ENCODE assay signal across 1 cellular context in the genomic region with DNA sequence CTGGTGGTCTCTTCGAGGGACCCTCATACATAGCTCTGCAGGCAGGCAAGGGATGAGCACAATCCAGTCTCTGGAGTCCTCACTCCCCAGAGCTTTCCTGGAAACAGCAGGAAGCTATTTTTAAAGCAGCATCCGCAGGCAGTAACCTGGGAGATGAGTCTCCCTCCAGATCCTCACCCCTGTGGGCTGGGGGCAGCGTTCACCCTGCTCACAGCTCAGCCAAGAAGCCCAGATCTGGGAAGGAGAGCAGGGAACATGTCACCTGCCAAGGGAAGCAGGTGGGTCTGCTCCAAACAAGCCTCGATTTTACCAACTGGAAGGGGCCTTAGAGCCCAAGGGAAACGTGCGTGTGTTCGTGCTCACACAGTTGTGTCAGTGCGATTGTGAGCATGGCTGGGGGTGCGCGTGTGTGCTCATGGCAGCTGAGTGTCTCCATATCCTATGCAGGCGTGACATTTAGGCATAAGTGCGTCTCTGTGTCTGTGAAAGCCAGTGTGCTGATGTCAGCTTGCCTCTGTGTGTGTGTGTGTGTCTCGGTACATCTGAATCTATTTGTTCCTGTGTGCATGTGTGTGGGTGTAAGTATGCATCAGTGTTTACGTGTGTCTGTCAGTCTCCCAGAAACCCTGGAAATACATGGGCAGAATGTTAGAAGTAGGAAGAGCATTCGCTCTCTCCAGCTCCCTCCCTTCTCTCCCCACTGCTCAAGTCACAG.
TF ChIP-seq lines count a peak whose summit lies in the region.

No MANE protein-coding gene starts in this region.

TF ChIP-seq in GM23338, 12 proteins besides CTCF, POLR2A, EP300 and RAD21 (continued from another document):
- TF ChIP-seq, protein P1, sequence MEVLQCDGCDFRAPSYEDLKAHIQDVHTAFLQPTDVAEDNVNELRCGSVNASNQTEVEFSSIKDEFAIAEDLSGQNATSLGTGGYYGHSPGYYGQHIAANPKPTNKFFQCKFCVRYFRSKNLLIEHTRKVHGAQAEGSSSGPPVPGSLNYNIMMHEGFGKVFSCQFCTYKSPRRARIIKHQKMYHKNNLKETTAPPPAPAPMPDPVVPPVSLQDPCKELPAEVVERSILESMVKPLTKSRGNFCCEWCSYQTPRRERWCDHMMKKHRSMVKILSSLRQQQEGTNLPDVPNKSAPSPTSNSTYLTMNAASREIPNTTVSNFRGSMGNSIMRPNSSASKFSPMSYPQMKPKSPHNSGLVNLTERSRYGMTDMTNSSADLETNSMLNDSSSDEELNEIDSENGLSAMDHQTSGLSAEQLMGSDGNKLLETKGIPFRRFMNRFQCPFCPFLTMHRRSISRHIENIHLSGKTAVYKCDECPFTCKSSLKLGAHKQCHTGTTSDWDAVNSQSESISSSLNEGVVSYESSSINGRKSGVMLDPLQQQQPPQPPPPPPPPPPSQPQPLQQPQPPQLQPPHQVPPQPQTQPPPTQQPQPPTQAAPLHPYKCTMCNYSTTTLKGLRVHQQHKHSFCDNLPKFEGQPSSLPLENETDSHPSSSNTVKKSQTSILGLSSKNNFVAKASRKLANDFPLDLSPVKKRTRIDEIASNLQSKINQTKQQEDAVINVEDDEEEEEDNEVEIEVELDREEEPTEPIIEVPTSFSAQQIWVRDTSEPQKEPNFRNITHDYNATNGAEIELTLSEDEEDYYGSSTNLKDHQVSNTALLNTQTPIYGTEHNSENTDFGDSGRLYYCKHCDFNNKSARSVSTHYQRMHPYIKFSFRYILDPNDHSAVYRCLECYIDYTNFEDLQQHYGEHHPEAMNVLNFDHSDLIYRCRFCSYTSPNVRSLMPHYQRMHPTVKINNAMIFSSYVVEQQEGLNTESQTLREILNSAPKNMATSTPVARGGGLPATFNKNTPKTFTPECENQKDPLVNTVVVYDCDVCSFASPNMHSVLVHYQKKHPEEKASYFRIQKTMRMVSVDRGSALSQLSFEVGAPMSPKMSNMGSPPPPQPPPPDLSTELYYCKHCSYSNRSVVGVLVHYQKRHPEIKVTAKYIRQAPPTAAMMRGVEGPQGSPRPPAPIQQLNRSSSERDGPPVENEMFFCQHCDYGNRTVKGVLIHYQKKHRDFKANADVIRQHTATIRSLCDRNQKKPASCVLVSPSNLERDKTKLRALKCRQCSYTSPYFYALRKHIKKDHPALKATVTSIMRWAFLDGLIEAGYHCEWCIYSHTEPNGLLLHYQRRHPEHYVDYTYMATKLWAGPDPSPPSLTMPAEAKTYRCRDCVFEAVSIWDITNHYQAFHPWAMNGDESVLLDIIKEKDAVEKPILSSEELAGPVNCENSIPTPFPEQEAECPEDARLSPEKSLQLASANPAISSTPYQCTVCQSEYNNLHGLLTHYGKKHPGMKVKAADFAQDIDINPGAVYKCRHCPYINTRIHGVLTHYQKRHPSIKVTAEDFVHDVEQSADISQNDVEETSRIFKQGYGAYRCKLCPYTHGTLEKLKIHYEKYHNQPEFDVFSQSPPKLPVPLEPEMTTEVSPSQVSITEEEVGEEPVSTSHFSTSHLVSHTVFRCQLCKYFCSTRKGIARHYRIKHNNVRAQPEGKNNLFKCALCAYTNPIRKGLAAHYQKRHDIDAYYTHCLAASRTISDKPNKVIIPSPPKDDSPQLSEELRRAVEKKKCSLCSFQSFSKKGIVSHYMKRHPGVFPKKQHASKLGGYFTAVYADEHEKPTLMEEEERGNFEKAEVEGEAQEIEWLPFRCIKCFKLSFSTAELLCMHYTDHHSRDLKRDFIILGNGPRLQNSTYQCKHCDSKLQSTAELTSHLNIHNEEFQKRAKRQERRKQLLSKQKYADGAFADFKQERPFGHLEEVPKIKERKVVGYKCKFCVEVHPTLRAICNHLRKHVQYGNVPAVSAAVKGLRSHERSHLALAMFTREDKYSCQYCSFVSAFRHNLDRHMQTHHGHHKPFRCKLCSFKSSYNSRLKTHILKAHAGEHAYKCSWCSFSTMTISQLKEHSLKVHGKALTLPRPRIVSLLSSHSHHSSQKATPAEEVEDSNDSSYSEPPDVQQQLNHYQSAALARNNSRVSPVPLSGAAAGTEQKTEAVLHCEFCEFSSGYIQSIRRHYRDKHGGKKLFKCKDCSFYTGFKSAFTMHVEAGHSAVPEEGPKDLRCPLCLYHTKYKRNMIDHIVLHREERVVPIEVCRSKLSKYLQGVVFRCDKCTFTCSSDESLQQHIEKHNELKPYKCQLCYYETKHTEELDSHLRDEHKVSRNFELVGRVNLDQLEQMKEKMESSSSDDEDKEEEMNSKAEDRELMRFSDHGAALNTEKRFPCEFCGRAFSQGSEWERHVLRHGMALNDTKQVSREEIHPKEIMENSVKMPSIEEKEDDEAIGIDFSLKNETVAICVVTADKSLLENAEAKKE (CRISPR knock-in tag; IDR thresholded peaks at IDR 0.05) = no peak
- no peak for TF ChIP-seq EZH2phosphoT487 (IDR thresholded peaks at IDR 0.05; ENCODE audit: unreplicated experiment)
- no peak for TF ChIP-seq NANOG (IDR thresholded peaks at IDR 0.05; ENCODE audit: borderline replicate concordance)
- TF ChIP-seq STAT1 (IDR thresholded peaks at IDR 0.05; ENCODE audit: unreplicated experiment) = no peak
